Comparison of ENCODE assay signal across 8 cellular contexts in the genomic region with DNA sequence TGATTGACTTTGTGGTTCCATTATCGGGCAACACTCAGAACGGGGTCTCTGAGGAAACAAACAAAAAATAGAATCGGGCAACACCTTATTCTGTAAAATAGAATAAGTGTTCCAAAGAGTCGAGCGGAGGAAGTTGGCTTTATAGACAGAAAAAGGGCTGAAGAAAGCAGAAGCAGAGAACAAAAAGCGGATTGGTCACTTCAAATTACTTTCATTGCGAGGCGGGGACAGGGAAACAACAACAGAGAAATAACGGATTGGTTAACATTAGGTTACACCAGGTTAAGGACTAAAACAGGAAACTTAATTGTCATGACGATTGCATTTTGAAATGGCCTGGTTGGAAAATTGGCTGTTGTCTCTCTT. TPM values are rescaled to one million over a fixed set of nuclear protein-coding genes. Genes with fewer than 3 reads are reported as not detected.
DNase-seq lines count a peak whose midpoint lies in the region; ATAC-seq, FAIRE-seq and TF ChIP-seq lines count a peak whose summit lies in the region.

No MANE protein-coding gene starts in this region.

- H3K4me3 ChIP-seq in WI38 (ENCODE audit: low read depth, low read length): peak overlapping the region; percentile 65
- H3K4me3 ChIP-seq in naive thymus-derived CD4-positive, alpha-beta T cell (ENCODE audit: low read length): peak overlapping the region; percentile 96

- DNase-seq in AG20443 (ENCODE audit: low spot score) (peak; percentile 48), GM12891 (ENCODE audit: insufficient read length, low spot score) (no peak), LoVo (ENCODE audit: low spot score) (peak; percentile 37), fibroblast of peridontal ligament (ENCODE audit: extremely low read depth) (peak; percentile 70), NCI-H1930 (lab: John Stamatoyannopoulos, UW) (no peak)
- DNase-seq in naive thymus-derived CD4-positive, alpha-beta T cell: peak in 1 of 9 donors; percentile 36

- peak overlapping the region; percentile 80 to 99 (median 97) for H3K4me3 Mint-ChIP-seq in naive thymus-derived CD4-positive, alpha-beta T cell

- peaks cover 5 to 8% of the 10 kb centered on the region in 2 donors for H3K4me1 ChIP-seq in naive thymus-derived CD4-positive, alpha-beta T cell (ENCODE audit: control insufficient read depth in 2 of 2, insufficient read depth in 2 of 2, low read length in 2 of 2)

- peak overlapping the region; percentile 88 to 99 (median 97) for H3K27ac Mint-ChIP-seq in naive thymus-derived CD4-positive, alpha-beta T cell

- H3K36me3 ChIP-seq in naive thymus-derived CD4-positive, alpha-beta T cell (ENCODE audit: control insufficient read depth in 2 of 3, insufficient read depth in 3 of 3, low read length in 3 of 3): peaks cover 0 to 4% (median 0%) of the 10 kb centered on the region in 3 experiments

- no peaks in the 10 kb centered on the region for H3K27me3 ChIP-seq in naive thymus-derived CD4-positive, alpha-beta T cell (ENCODE audit: control insufficient read depth in 2 of 2, insufficient read depth in 2 of 2, low read length in 2 of 2)

- intact Hi-C loops in naive thymus-derived CD4-positive, alpha-beta T cell (cut with micrococcal nuclease): loop anchor here (1.0 to 10.0 kb wide), 8 partner anchors 66 to 910 kb away; partner anchors contain the start of genes ENOPH1 (in 1 of the 2), HNRNPDL (in 1 of the 2), SEC31A (in 1 of the 2) and THAP9 (in 1 of the 2)

- no peak for TF ChIP-seq CTCF in WI38 (IDR thresholded peaks at IDR 0.05; ENCODE audit: low read depth, low read length)

- no peaks in the 10 kb centered on the region for H3K9me3 ChIP-seq in naive thymus-derived CD4-positive, alpha-beta T cell (ENCODE audit: control insufficient read depth in 2 of 3, low read length in 3 of 3)

- peaks cover 0 to 4% (median 0%) of the 10 kb centered on the region in 11 donors for H3K9me3 Mint-ChIP-seq in naive thymus-derived CD4-positive, alpha-beta T cell

- H3K36me3 Mint-ChIP-seq in naive thymus-derived CD4-positive, alpha-beta T cell: peaks cover 0 to 11% (median 0%) of the 10 kb centered on the region in 5 donors

- ATAC-seq in naive thymus-derived CD4-positive, alpha-beta T cell: peak; percentile 50
- ATAC-seq in HG03045 (IDR thresholded peaks at IDR 0.05; ENCODE audit: unreplicated experiment): no peak

- peak; percentile 62 for FAIRE-seq in GM12891 (lab: Jason Lieb, UNC)

- peaks cover 19 to 47% (median 38%) of the 10 kb centered on the region in 7 donors for H3K4me1 Mint-ChIP-seq in naive thymus-derived CD4-positive, alpha-beta T cell

- peak overlapping the region; percentile 88 for H3K27ac ChIP-seq in naive thymus-derived CD4-positive, alpha-beta T cell (ENCODE audit: low read depth, low read length)

- CTCF ChIA-PET in naive thymus-derived CD4-positive, alpha-beta T cell (lab: Charles Lee): interaction anchor here (0.9 to 1.4 kb wide), 6 partner anchors 8 to 250 kb away, joined by 3 to 6 read pairs (median 4); partner anchors contain the start of gene COPS4

- H3K27me3 Mint-ChIP-seq in naive thymus-derived CD4-positive, alpha-beta T cell: peaks cover 0 to 3% (median 0%) of the 10 kb centered on the region in 5 donors

- no peak for TF ChIP-seq POLR2A in GM12891 (IDR thresholded peaks at IDR 0.05; ENCODE audit: low read depth, low read length)

- POLR2A ChIA-PET in naive thymus-derived CD4-positive, alpha-beta T cell (lab: Charles Lee): interaction anchor here (0.7 to 3.0 kb wide), 9 partner anchors 9 to 269 kb away, joined by 3 to 18 read pairs (median 4); partner anchors contain the start of genes COPS4, HELQ, HPSE and MRPS18C

TF ChIP-seq in GM12891, 5 proteins besides CTCF, POLR2A, EP300 and RAD21:
- TF ChIP-seq SPI1 (IDR thresholded peaks at IDR 0.05; ENCODE audit: low read depth, low read length) (no peak), POU2F2 (IDR thresholded peaks at IDR 0.05; ENCODE audit: low read depth, low read length) (no peak), TAF1 (IDR thresholded peaks at IDR 0.05; ENCODE audit: low read depth, low read length) (no peak), PAX5 (IDR thresholded peaks at IDR 0.05; ENCODE audit: insufficient read depth, low read length, severe bottlenecking) (no peak), POLR2AphosphoS5 (IDR thresholded peaks at IDR 0.05; ENCODE audit: low read depth, low read length) (no peak)

RNA-seq across cellular contexts. Expression of gene COQ2, which starts 0.4 kb away (rescaled TPM):
- 3.4 TPM for polyA plus RNA-seq in GM12891 (2012; ENCODE audit: low read depth, missing spikeins)
- total RNA-seq in naive thymus-derived CD4-positive, alpha-beta T cell: 10 to 100 TPM in 3 of 5 experiments, 1 to 10 TPM in 2; 7.2 to 12.7 (median 10.2) TPM
- polyA plus RNA-seq in naive thymus-derived CD4-positive, alpha-beta T cell: 1 to 10 TPM; 3.6 to 4.3 TPM

RNA-seq across cellular contexts. Expression of gene HPSE, which starts 49.6 kb away (rescaled TPM):
- polyA plus RNA-seq in GM12891 (2012; ENCODE audit: low read depth, missing spikeins): not detected
- total RNA-seq in naive thymus-derived CD4-positive, alpha-beta T cell: 10 to 100 TPM in 2 of 5 experiments, 1 to 10 TPM in 3; 4.4 to 16.2 (median 6.6) TPM
- 1 to 10 TPM; 3.8 to 6.3 TPM for polyA plus RNA-seq in naive thymus-derived CD4-positive, alpha-beta T cell

Comparison
In these comparisons a context has a peak if more than half of its experiments do, and no peak if none do; other contexts are left out.
1. DNase-seq: peak in AG20443 (single experiment), LoVo (single experiment) and fibroblast of peridontal ligament (single experiment); none in GM12891 (single experiment) and NCI-H1930 (0 of 2).